Comparison of ENCODE assay signal across 10 cellular contexts in the genomic region with DNA sequence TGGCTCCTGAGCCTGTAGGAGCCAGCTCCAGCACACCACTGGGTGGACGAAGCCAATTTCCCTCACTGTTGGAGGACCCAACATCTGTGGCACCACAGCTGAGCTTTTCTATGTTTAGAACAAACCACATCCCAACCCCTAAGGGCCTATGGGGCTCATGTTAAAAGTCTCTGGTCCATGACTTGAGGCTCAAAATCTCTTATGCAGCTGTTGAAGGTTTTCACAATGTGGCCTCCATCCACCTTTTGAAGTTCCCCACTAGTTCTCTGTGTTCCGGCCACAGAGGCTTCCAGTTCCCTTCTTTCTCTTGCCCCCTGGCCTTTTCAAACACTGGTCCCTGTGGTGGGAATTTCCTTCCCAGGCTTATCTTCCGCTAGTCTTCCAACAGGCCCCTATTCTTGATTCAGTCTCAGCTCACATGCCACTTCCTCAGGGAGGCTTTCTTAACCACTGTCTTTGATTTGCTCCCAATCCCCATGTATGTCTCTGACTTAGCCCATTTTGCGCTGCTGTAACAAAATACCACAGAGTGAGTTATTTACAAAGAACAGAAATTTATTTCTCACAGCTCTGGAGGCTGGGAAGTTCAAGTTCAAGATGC. TPM values are rescaled to one million over a fixed set of nuclear protein-coding genes. Genes with fewer than 3 reads are reported as not detected.
DNase-seq lines count a peak whose midpoint lies in the region; ATAC-seq and TF ChIP-seq lines count a peak whose summit lies in the region.
"Had no signal": no experiment of that assay in that cellular context is flagged by ENCODE, and none has a peak within 500 bp of the region (broad histone marks: within the 10 kb centered on the region; RNA-seq: fewer than 3 reads in every experiment).

No MANE protein-coding gene starts in this region.

- ATAC-seq in GM18505 (IDR thresholded peaks at IDR 0.05; ENCODE audit: unreplicated experiment) (no peak), GM21619 (IDR thresholded peaks at IDR 0.05; ENCODE audit: unreplicated experiment) (peak; percentile 46)

- peak overlapping the region; percentile 67 for H3K27ac ChIP-seq in epithelial cell of prostate

- TF ChIP-seq POLR2A in GM18505 (IDR thresholded peaks at IDR 0.05; ENCODE audit: borderline replicate concordance, extremely low read depth, insufficient read depth, insufficient read length) = peak; percentile 23

- no peak overlapping the region for H3K4me3 ChIP-seq in Jurkat, Clone E6-1 (ENCODE audit: low read length)
- H3K4me3 ChIP-seq: lung had no signal

- DNase-seq in Jurkat, Clone E6-1 (ENCODE audit: low read depth, low spot score) = peak; percentile 67
- no peak for DNase-seq in epithelial cell of prostate (ENCODE audit: low read depth, low spot score)
- no peak for DNase-seq in stimulated activated CD8-positive, alpha-beta memory T cell treated with anti-CD3 and anti-CD28 coated beads, Interleukin-4, amount 100 ng/mL, for 48 hours
- DNase-seq in NCI-H2107 treated with DMSO at 0.1 percent for 48 hours (lab: John Stamatoyannopoulos, UW; ENCODE audit: unreplicated experiment) = no peak
- no peak for DNase-seq in SK-N-DZ (ENCODE audit: low spot score)
- no peak for DNase-seq in GDM1 (lab: John Stamatoyannopoulos, UW)
- DNase-seq: central memory CD4-positive, alpha-beta T cell had no signal

RNA-seq across cellular contexts. Expression of a gene that starts 4.0 kb away (rescaled TPM):
- polyA plus RNA-seq in Jurkat, Clone E6-1 (2012; ENCODE audit: insufficient read depth, insufficient read length) = 1.4 TPM
- not detected in 2 replicates for polyA plus RNA-seq in SK-N-DZ (2014; cell fraction: cytosol; rRNA removed)
- 0.05 TPM in 1 of 2 replicates, not detected in the other for polyA plus RNA-seq in SK-N-DZ (2014; cell fraction: nucleus; rRNA removed)

RNA-seq across cellular contexts. Expression of a gene that starts 48.1 kb away (rescaled TPM):
- polyA plus RNA-seq in Jurkat, Clone E6-1 (2012; ENCODE audit: insufficient read depth, insufficient read length) = not detected
- not detected in 2 replicates for polyA plus RNA-seq in SK-N-DZ (2014; cell fraction: cytosol; rRNA removed)
- polyA plus RNA-seq in SK-N-DZ (2014; cell fraction: nucleus; rRNA removed) = not detected in 2 replicates
